Comparison of ENCODE assay signal across 15 cellular contexts in genomic region chr16:28217326-28217725, GRCh38.
"Had no signal": no experiment of that assay in that cellular context is flagged by ENCODE, and none has a peak within 500 bp of the region (broad histone marks: within the 10 kb centered on the region; RNA-seq: fewer than 3 reads in every experiment).

No MANE protein-coding gene starts in this region.

- DNase-seq: amniotic stem cell, esophagus squamous epithelium, sigmoid colon had no signal

- H3K4me2 ChIP-seq: hepatocyte had no signal

- H2AFZ ChIP-seq: hepatocyte had no signal

- H3K4me3 ChIP-seq: esophagus squamous epithelium, hepatocyte, lung, sigmoid colon, thoracic aorta, upper lobe of left lung had no signal

- H3K36me3 ChIP-seq: esophagus squamous epithelium, sigmoid colon, thoracic aorta, upper lobe of left lung, WERI-Rb-1 had no signal

- H3K27me3 ChIP-seq: esophagus squamous epithelium, hepatocyte, sigmoid colon, upper lobe of left lung had no signal

- H3K27ac ChIP-seq: esophagus squamous epithelium, hepatocyte, sigmoid colon, thoracic aorta, upper lobe of left lung, WERI-Rb-1 had no signal

- H3K79me2 ChIP-seq: hepatocyte had no signal

- H3K9me3 Mint-ChIP-seq: activated CD4-positive, alpha-beta memory T cell treated with anti-CD3 and anti-CD28 coated beads for 36 hours; activated naive CD8-positive, alpha-beta T cell treated with anti-CD3 and anti-CD28 coated beads for 36 hours; effector memory CD8-positive, alpha-beta T cell; mesothelial cell of epicardium; natural killer cell treated with Interleukin-12 subunit alpha and Interleukin-12 subunit beta and Interleukin-15 and Interleukin-18, amount 100 ng/mL, for 72 hours; stimulated activated memory B cell treated with anti-CD40 and anti-IgM and Interleukin-4, amounts not matched to agents 10 μg/mL and 1 μg/mL and 100 μg/mL, for 72 hours had no signal

- H3K27ac Mint-ChIP-seq: activated CD4-positive, alpha-beta memory T cell treated with anti-CD3 and anti-CD28 coated beads for 36 hours; activated CD8-positive, alpha-beta memory T cell treated with anti-CD3 and anti-CD28 coated beads, Interleukin-2, amount 10 ng/mL, durations not matched to agents 7 days and 5 days; activated naive CD8-positive, alpha-beta T cell treated with anti-CD3 and anti-CD28 coated beads for 36 hours; mesothelial cell of epicardium; stimulated activated memory B cell treated with anti-CD40 and anti-IgM and Interleukin-4, amounts not matched to agents 10 μg/mL and 1 μg/mL and 100 μg/mL, for 72 hours had no signal

- H3K36me3 Mint-ChIP-seq: activated CD4-positive, alpha-beta memory T cell treated with anti-CD3 and anti-CD28 coated beads for 36 hours; activated CD8-positive, alpha-beta memory T cell treated with anti-CD3 and anti-CD28 coated beads, Interleukin-2, amount 10 ng/mL, durations not matched to agents 7 days and 5 days; activated naive CD8-positive, alpha-beta T cell treated with anti-CD3 and anti-CD28 coated beads for 36 hours; mesothelial cell of epicardium; natural killer cell treated with Interleukin-12 subunit alpha and Interleukin-12 subunit beta and Interleukin-15 and Interleukin-18, amount 100 ng/mL, for 72 hours; stimulated activated memory B cell treated with anti-CD40 and anti-IgM and Interleukin-4, amounts not matched to agents 10 μg/mL and 1 μg/mL and 100 μg/mL, for 72 hours had no signal

- H3K9me3 ChIP-seq: esophagus squamous epithelium, sigmoid colon, thoracic aorta, upper lobe of left lung had no signal

- H3K27me3 Mint-ChIP-seq: activated CD4-positive, alpha-beta memory T cell treated with anti-CD3 and anti-CD28 coated beads for 36 hours; activated CD8-positive, alpha-beta memory T cell treated with anti-CD3 and anti-CD28 coated beads, Interleukin-2, amount 10 ng/mL, durations not matched to agents 7 days and 5 days; activated naive CD8-positive, alpha-beta T cell treated with anti-CD3 and anti-CD28 coated beads for 36 hours; effector memory CD8-positive, alpha-beta T cell; natural killer cell treated with Interleukin-12 subunit alpha and Interleukin-12 subunit beta and Interleukin-15 and Interleukin-18, amount 100 ng/mL, for 72 hours; stimulated activated memory B cell treated with anti-CD40 and anti-IgM and Interleukin-4, amounts not matched to agents 10 μg/mL and 1 μg/mL and 100 μg/mL, for 72 hours had no signal

- H3K4me3 Mint-ChIP-seq: activated CD4-positive, alpha-beta memory T cell treated with anti-CD3 and anti-CD28 coated beads for 36 hours; activated CD8-positive, alpha-beta memory T cell treated with anti-CD3 and anti-CD28 coated beads, Interleukin-2, amount 10 ng/mL, durations not matched to agents 7 days and 5 days; activated naive CD8-positive, alpha-beta T cell treated with anti-CD3 and anti-CD28 coated beads for 36 hours; effector memory CD8-positive, alpha-beta T cell; mesothelial cell of epicardium; natural killer cell treated with Interleukin-12 subunit alpha and Interleukin-12 subunit beta and Interleukin-15 and Interleukin-18, amount 100 ng/mL, for 72 hours; stimulated activated memory B cell treated with anti-CD40 and anti-IgM and Interleukin-4, amounts not matched to agents 10 μg/mL and 1 μg/mL and 100 μg/mL, for 72 hours had no signal
